8 cellular contexts compared by ENCODE assay signal in genomic region chr1:31977361-31978131, GRCh38.
DNase-seq lines count a peak whose midpoint lies in the region; ATAC-seq lines count a peak whose summit lies in the region.

No MANE protein-coding gene starts in this region.

- DNase-seq in D341Med (ENCODE audit: low spot score) (peak; percentile 61), Kasumi-1 (lab: John Stamatoyannopoulos, UW) (peak; percentile 32 to 54), astrocyte of the hippocampus (ENCODE audit: low read depth, low spot score) (peak; percentile 22), left kidney (ENCODE audit: low read depth, low spot score) (peak; percentile 58)

- ATAC-seq in GM19455 (IDR thresholded peaks at IDR 0.05; ENCODE audit: unreplicated experiment) (no peak), HG03565 (IDR thresholded peaks at IDR 0.05; ENCODE audit: unreplicated experiment) (no peak), HG03460 (IDR thresholded peaks at IDR 0.05; ENCODE audit: unreplicated experiment) (no peak), HG03354 (IDR thresholded peaks at IDR 0.05; ENCODE audit: poor library complexity, severe bottlenecking, unreplicated experiment) (no peak)
